In the genomic region with DNA sequence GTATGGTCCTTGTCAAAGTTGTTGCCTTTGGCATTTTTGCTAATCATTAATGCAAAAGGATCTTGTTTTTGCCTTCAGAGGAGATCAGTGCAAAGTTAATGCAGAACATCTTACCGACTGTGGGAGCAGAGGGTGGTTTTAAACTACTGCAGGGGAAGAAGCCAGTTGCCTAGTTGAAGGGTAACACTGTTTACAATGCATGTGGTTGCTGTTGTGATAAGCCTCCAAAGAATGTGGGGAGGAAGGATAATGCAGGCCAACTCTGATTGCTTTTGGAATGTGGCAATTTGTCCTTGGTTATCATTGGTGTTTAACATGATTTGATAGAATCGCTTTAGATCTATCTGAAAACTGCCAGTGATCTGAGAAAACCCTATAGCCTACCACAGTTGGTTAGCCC, we compare ENCODE assay signal across 23 cellular contexts.
A peak's percentile ranks its signal among the peaks of the same experiment; 100 is the strongest.
DNase-seq lines count a peak whose midpoint lies in the region; ATAC-seq and TF ChIP-seq lines count a peak whose summit lies in the region.
"Had no signal": no experiment of that assay in that cellular context is flagged by ENCODE, and none has a peak within 500 bp of the region (broad histone marks: within the 10 kb centered on the region; RNA-seq: fewer than 3 reads in every experiment).

No MANE protein-coding gene starts in this region.

- H3K27ac Mint-ChIP-seq in Calu3 (ENCODE audit: unreplicated experiment) = no peak overlapping the region
- no peak overlapping the region for H3K27ac Mint-ChIP-seq in stimulated activated effector memory CD8-positive, alpha-beta T cell treated with anti-CD3 and anti-CD28 coated beads, Interleukin-12 subunit alpha, Interleukin-12 subunit beta, amount 100 ng/mL, for 72 hours
- H3K27ac Mint-ChIP-seq: HFFc6; naive thymus-derived CD8-positive, alpha-beta T cell had no signal

- H3K9ac ChIP-seq in SK-N-MC (ENCODE audit: insufficient read length) = peak overlapping the region; percentile 10

- no peaks in the 10 kb centered on the region for H3K9me3 Mint-ChIP-seq in Calu3 (ENCODE audit: low read depth, unreplicated experiment)
- peaks cover 4% of the 10 kb centered on the region for H3K9me3 Mint-ChIP-seq in stimulated activated effector memory CD8-positive, alpha-beta T cell treated with anti-CD3 and anti-CD28 coated beads, Interleukin-12 subunit alpha, Interleukin-12 subunit beta, amount 100 ng/mL, for 72 hours

- H3K9me3 ChIP-seq in SK-N-MC (ENCODE audit: low read depth, low read length) = no peaks in the 10 kb centered on the region
- no peaks in the 10 kb centered on the region for H3K9me3 ChIP-seq in mesodermal cell (ENCODE audit: control insufficient read depth, low read length)

- H3K4me1 Mint-ChIP-seq in Calu3 (ENCODE audit: low read depth, unreplicated experiment) = no peaks in the 10 kb centered on the region
- H3K4me1 Mint-ChIP-seq in stimulated activated effector memory CD8-positive, alpha-beta T cell treated with anti-CD3 and anti-CD28 coated beads, Interleukin-12 subunit alpha, Interleukin-12 subunit beta, amount 100 ng/mL, for 72 hours = no peaks in the 10 kb centered on the region
- H3K4me1 Mint-ChIP-seq: CD4-positive, CD25-positive, alpha-beta regulatory T cell; naive thymus-derived CD8-positive, alpha-beta T cell had no signal

- no peaks in the 10 kb centered on the region for H3K27me3 Mint-ChIP-seq in Calu3 (ENCODE audit: unreplicated experiment)
- H3K27me3 Mint-ChIP-seq: naive thymus-derived CD8-positive, alpha-beta T cell had no signal

- peak overlapping the region; percentile 96 for H3K27ac ChIP-seq in SK-N-MC
- peak overlapping the region; percentile 62 for H3K27ac ChIP-seq in mesodermal cell (ENCODE audit: low read depth, low read length, severe bottlenecking)
- H3K27ac ChIP-seq: VCaP had no signal

- CTCF ChIA-PET in Calu3 (lab: Charles Lee) = no interaction called here

- H3K4me3 Mint-ChIP-seq in Calu3 (ENCODE audit: low read depth, unreplicated experiment) = no peak overlapping the region
- H3K4me3 Mint-ChIP-seq in stimulated activated effector memory CD8-positive, alpha-beta T cell treated with anti-CD3 and anti-CD28 coated beads, Interleukin-12 subunit alpha, Interleukin-12 subunit beta, amount 100 ng/mL, for 72 hours = no peak overlapping the region
- H3K4me3 Mint-ChIP-seq: CD4-positive, CD25-positive, alpha-beta regulatory T cell; HFFc6; naive thymus-derived CD8-positive, alpha-beta T cell had no signal

- H3K36me3 ChIP-seq in SK-N-MC (ENCODE audit: insufficient read depth, low read length) (no peaks in the 10 kb centered on the region), mesodermal cell (ENCODE audit: control insufficient read depth, insufficient read depth, low read length) (no peaks in the 10 kb centered on the region)

- H3K4me3 ChIP-seq in SK-N-MC (peak overlapping the region; percentile 48), fibroblast of mammary gland (ENCODE audit: control insufficient read depth, low read depth, low read length) (no peak overlapping the region), mesodermal cell (ENCODE audit: extremely low read depth, insufficient read depth, low read length, poor library complexity, severe bottlenecking) (no peak overlapping the region)
- H3K4me3 ChIP-seq: smooth muscle cell had no signal

- TF ChIP-seq CTCF in fibroblast of mammary gland (conservative IDR thresholded peaks at IDR 0.05; ENCODE audit: control insufficient read depth, insufficient read depth, low read depth, low read length) (no peak), Calu3 (IDR thresholded peaks at IDR 0.05; ENCODE audit: unreplicated experiment) (no peak)

- peak; percentile 11 for DNase-seq in EH (ENCODE audit: low read depth)
- DNase-seq in SK-N-MC (ENCODE audit: low read depth, low spot score) = no peak
- peak; percentile 21 for DNase-seq in fibroblast of mammary gland (ENCODE audit: low read depth)
- DNase-seq in stimulated activated CD4-positive, alpha-beta T cell treated with anti-CD3 and anti-CD28 coated beads, Interleukin-1b, Interleukin-23, amount 100 ng/mL, for 48 hours = no peak
- no peak for DNase-seq in Calu3
- no peak for DNase-seq in stimulated activated effector memory CD8-positive, alpha-beta T cell treated with anti-CD3 and anti-CD28 coated beads, Interleukin-12 subunit alpha, Interleukin-12 subunit beta, amount 100 ng/mL, for 72 hours (ENCODE audit: low spot score in 2 of 2)
- DNase-seq: activated CD8-positive, alpha-beta memory T cell treated with anti-CD3 and anti-CD28 coated beads, Interleukin-2, amount 50 U/mL, for 48 hours; activated effector memory CD4-positive, alpha-beta T cell treated with Interleukin-2 at 50 U/mL for 16 hours; caudate nucleus; CD4-positive, CD25-positive, alpha-beta regulatory T cell; head of caudate nucleus; HFFc6; MV-4-11; naive thymus-derived CD8-positive, alpha-beta T cell; NCI-H2029 treated with DMSO at 0.1 percent for 48 hours; NCI-H510A; posterior cingulate gyrus; stimulated activated CD4-positive, alpha-beta T cell treated with anti-CD3 and anti-CD28 coated beads, Interleukin-4, amount 100 ng/mL, for 4 hours had no signal

- WGBS in mesodermal cell (ENCODE audit: insufficient coverage in 2 of 2), 2 experiments = 17 to 33% methylated on average over 1 of the region's 2 CpGs

- BruUV-seq in Calu3 (replicated peaks; lab: Mats Ljungman, UMichigan) = no TSS peak

- no peak for ATAC-seq in stimulated activated effector memory CD8-positive, alpha-beta T cell treated with anti-CD3 and anti-CD28 coated beads, Interleukin-12 subunit alpha, Interleukin-12 subunit beta, amount 100 ng/mL, for 72 hours
- ATAC-seq in GM21786 (IDR thresholded peaks at IDR 0.05; ENCODE audit: unreplicated experiment) = no peak
- ATAC-seq: esophagus mucosa; naive thymus-derived CD8-positive, alpha-beta T cell had no signal

- H3K36me3 Mint-ChIP-seq in Calu3 (ENCODE audit: insufficient read depth, unreplicated experiment) = no peaks in the 10 kb centered on the region
- no peaks in the 10 kb centered on the region for H3K36me3 Mint-ChIP-seq in stimulated activated effector memory CD8-positive, alpha-beta T cell treated with anti-CD3 and anti-CD28 coated beads, Interleukin-12 subunit alpha, Interleukin-12 subunit beta, amount 100 ng/mL, for 72 hours
- H3K36me3 Mint-ChIP-seq: CD4-positive, CD25-positive, alpha-beta regulatory T cell; naive thymus-derived CD8-positive, alpha-beta T cell had no signal

- intact Hi-C loops in Calu3 (cut with micrococcal nuclease; ENCODE audit: unreplicated experiment) = no loop called here

- H3K4me1 ChIP-seq in mesodermal cell (ENCODE audit: control insufficient read depth, insufficient read depth, low read length, poor library complexity, severe bottlenecking) = no peaks in the 10 kb centered on the region

Comparison
In these comparisons a context has a peak if more than half of its experiments do, and no peak if none do; other contexts are left out.
1. DNase-seq: peak in EH (single experiment) and fibroblast of mammary gland (single experiment); none in SK-N-MC (single experiment), stimulated activated CD4-positive, alpha-beta T cell treated with anti-CD3 and anti-CD28 coated beads, Interleukin-1b, Interleukin-23, amount 100 ng/mL, for 48 hours (single experiment), Calu3 (single experiment) and stimulated activated effector memory CD8-positive, alpha-beta T cell treated with anti-CD3 and anti-CD28 coated beads, Interleukin-12 subunit alpha, Interleukin-12 subunit beta, amount 100 ng/mL, for 72 hours (0 of 2).